In genomic region chr5:143652104-143652700, GRCh38 we compare ENCODE assay signal across 15 cellular contexts.
DNase-seq lines count a peak whose midpoint lies in the region; ATAC-seq and TF ChIP-seq lines count a peak whose summit lies in the region.
"Had no signal": no experiment of that assay in that cellular context is flagged by ENCODE, and none has a peak within 500 bp of the region (broad histone marks: within the 10 kb centered on the region; RNA-seq: fewer than 3 reads in every experiment).

No MANE protein-coding gene starts in this region.

- H2BK20ac ChIP-seq in IMR-90 (ENCODE audit: low read depth, low read length) = no peak overlapping the region

- H2BK120ac ChIP-seq in IMR-90 (ENCODE audit: low read depth, low read length) = no peak overlapping the region

- no peaks in the 10 kb centered on the region for H3K9me3 ChIP-seq in IMR-90 (ENCODE audit: control insufficient read depth, insufficient read depth, low read length)

- 100% methylated on average over 1 of the region's 3 CpGs; no CpG with 5 or more reads in 1 of the 2 experiments for WGBS in IMR-90 (ENCODE audit: extremely low coverage in 2 of 2, insufficient read length in 1 of 2), 2 experiments

- no peak overlapping the region for H4K91ac ChIP-seq in IMR-90 (ENCODE audit: insufficient read depth, low read depth, low read length)

- H3K79me1 ChIP-seq in IMR-90 (ENCODE audit: low read depth in 1 of 2, low read length in 2 of 2) = no peaks in the 10 kb centered on the region

- dilution Hi-C loops in IMR-90 (cut with HindIII; ENCODE audit: low sequenced_read_pairs, unreplicated experiment) = no loop called here

- in situ Hi-C loops in IMR-90 (cut with MboI; ENCODE audit: low sequenced_read_pairs) = no loop called here
- in situ Hi-C loops in astrocyte of the spinal cord (cut with HindIII; ENCODE audit: low sequenced_read_pairs) = no loop called here

- H3K4me3 ChIP-seq in IMR-90 (ENCODE audit: insufficient read depth, low read depth, low read length) (no peak overlapping the region), astrocyte of the spinal cord (ENCODE audit: low read depth, low read length) (no peak overlapping the region)

- no peak overlapping the region for H3K4ac ChIP-seq in IMR-90 (ENCODE audit: low read depth, low read length)

- POLR2A ChIA-PET in IMR-90 (lab: Charles Lee; ENCODE audit: unreplicated experiment) = no interaction called here

- no peak overlapping the region for H4K8ac ChIP-seq in IMR-90 (ENCODE audit: low read depth in 2 of 2, low read length in 2 of 2)

- H3K9ac ChIP-seq in IMR-90 (ENCODE audit: low read depth, low read length) = no peak overlapping the region

- peaks cover 1% of the 10 kb centered on the region; the same call in 1 of the 2 replicates for H3K4me1 ChIP-seq in IMR-90 (ENCODE audit: control insufficient read depth, insufficient read depth, low read length)

- no peak for ATAC-seq in IMR-90 (ENCODE audit: low read depth)
- ATAC-seq in left cardiac atrium = no peak
- ATAC-seq in HG03280 (IDR thresholded peaks at IDR 0.05; ENCODE audit: unreplicated experiment) = no peak
- ATAC-seq: right cardiac atrium had no signal

- intact Hi-C loops in IMR-90 (cut with micrococcal nuclease) (no loop called here), left cardiac atrium (cut with DNase I) (no loop called here)

- H2BK5ac ChIP-seq in IMR-90 (ENCODE audit: low read depth, low read length, poor library complexity, severe bottlenecking) = no peak overlapping the region

- H3K18ac ChIP-seq in IMR-90 (ENCODE audit: low read depth, low read length) = no peak overlapping the region

- CTCF ChIA-PET in IMR-90 (lab: Yijun Ruan, JAX) = no interaction called here

- H4K20me1 ChIP-seq in IMR-90 (ENCODE audit: insufficient read depth, low read length) = no peaks in the 10 kb centered on the region

- H3K27me3 ChIP-seq in IMR-90 (ENCODE audit: control insufficient read depth, insufficient read depth, low read length) = no peaks in the 10 kb centered on the region

- H3K56ac ChIP-seq in IMR-90 (ENCODE audit: extremely low read depth, insufficient read depth, low read length) = no peak overlapping the region

- no peak for TF ChIP-seq POLR2A in IMR-90 (IDR thresholded peaks at IDR 0.05; ENCODE audit: low read depth, low read length)

- no peak for TF ChIP-seq RAD21 in IMR-90 (IDR thresholded peaks at IDR 0.05; ENCODE audit: low read length)

- DNase-seq in activated CD8-positive, alpha-beta memory T cell treated with anti-CD3 and anti-CD28 coated beads, Interleukin-2, amount 50 U/mL, for 48 hours = peak; percentile 54
- no peak for DNase-seq in activated CD8-positive, alpha-beta memory T cell treated with anti-CD3 and anti-CD28 coated beads, Interleukin-2, amount 50 U/mL, for 4 hours
- peak; percentile 16 for DNase-seq in IMR-90
- DNase-seq in astrocyte of the spinal cord (ENCODE audit: low read depth, low spot score) = peak; percentile 53
- peak; percentile 2 to 49 for DNase-seq in stimulated activated CD8-positive, alpha-beta memory T cell treated with anti-CD3 and anti-CD28 coated beads, Interleukin-7, amount 100 ng/mL, for 48 hours (ENCODE audit: extremely low read depth in 1 of 2, low read depth in 1 of 2)
- no peak for DNase-seq in left cardiac atrium
- no peak for DNase-seq in SW480 (ENCODE audit: low spot score)
- DNase-seq: activated CD4-positive, alpha-beta T cell treated with anti-CD3 and anti-CD28 coated beads, Interleukin-2, amount 50 U/mL, for 4 hours; CD4-positive, alpha-beta memory T cell; HFFc6; Kasumi-1; right cardiac atrium; SW 1271 had no signal

- H2AK5ac ChIP-seq in IMR-90 (ENCODE audit: low read depth, low read length) = no peak overlapping the region

- no peak overlapping the region for H2AK9ac ChIP-seq in IMR-90 (replicated peaks; ENCODE audit: low read depth, low read length, poor library complexity)

- H2BK15ac ChIP-seq in IMR-90 (ENCODE audit: low read depth, low read length) = no peak overlapping the region

- H3K9me1 ChIP-seq in IMR-90 (ENCODE audit: insufficient read depth, low read length) = no peaks in the 10 kb centered on the region

- no peaks in the 10 kb centered on the region for H3K36me3 ChIP-seq in IMR-90 (ENCODE audit: control insufficient read depth, insufficient read depth, low read length)

- H4K5ac ChIP-seq in IMR-90 (ENCODE audit: low read depth, low read length) = no peak overlapping the region

- BruUV-seq in IMR-90 (replicated peaks; lab: Mats Ljungman, UMichigan) = no TSS peak

- no peak overlapping the region for H2AFZ ChIP-seq in IMR-90 (replicated peaks; ENCODE audit: low read length, poor library complexity)

- H3K4me2 ChIP-seq in IMR-90 (ENCODE audit: low read depth, low read length) = no peak overlapping the region

- no peak overlapping the region for H3K23ac ChIP-seq in IMR-90 (ENCODE audit: low read depth, low read length)

- H3K27ac ChIP-seq in IMR-90 (ENCODE audit: insufficient read depth, low read length) = no peak overlapping the region
- H3K27ac ChIP-seq: epithelial cell of prostate had no signal

- TF ChIP-seq CTCF in IMR-90 (conservative IDR thresholded peaks at IDR 0.05; ENCODE audit: low read depth, low read length) (no peak), astrocyte of the spinal cord (IDR thresholded peaks at IDR 0.05; ENCODE audit: low read depth, low read length) (no peak)

- H3K14ac ChIP-seq in IMR-90 (replicated peaks; ENCODE audit: low read depth, low read length) = no peak overlapping the region

TF ChIP-seq in IMR-90, 13 proteins besides CTCF, POLR2A, EP300 and RAD21:
- TF ChIP-seq RCOR1 (IDR thresholded peaks at IDR 0.05; ENCODE audit: insufficient replicate concordance, low read length) = no peak
- no peak for TF ChIP-seq ELK1 (IDR thresholded peaks at IDR 0.05; ENCODE audit: borderline replicate concordance, low read depth, low read length)
- TF ChIP-seq BHLHE40 (IDR thresholded peaks at IDR 0.05; ENCODE audit: low read depth, low read length) = no peak
- no peak for TF ChIP-seq USF2 (IDR thresholded peaks at IDR 0.05; ENCODE audit: low read depth, low read length)
- TF ChIP-seq MAFK (IDR thresholded peaks at IDR 0.05; ENCODE audit: low read depth, low read length) = no peak

Comparison
In these comparisons a context has a peak if more than half of its experiments do, and no peak if none do; other contexts are left out.
1. DNase-seq: peak in activated CD8-positive, alpha-beta memory T cell treated with anti-CD3 and anti-CD28 coated beads, Interleukin-2, amount 50 U/mL, for 48 hours (single experiment), IMR-90 (single experiment), astrocyte of the spinal cord (single experiment) and stimulated activated CD8-positive, alpha-beta memory T cell treated with anti-CD3 and anti-CD28 coated beads, Interleukin-7, amount 100 ng/mL, for 48 hours (2 of 2); none in activated CD8-positive, alpha-beta memory T cell treated with anti-CD3 and anti-CD28 coated beads, Interleukin-2, amount 50 U/mL, for 4 hours (single experiment), left cardiac atrium (single experiment) and SW480 (single experiment).